1 cellular context compared by ENCODE assay signal in the genomic region with DNA sequence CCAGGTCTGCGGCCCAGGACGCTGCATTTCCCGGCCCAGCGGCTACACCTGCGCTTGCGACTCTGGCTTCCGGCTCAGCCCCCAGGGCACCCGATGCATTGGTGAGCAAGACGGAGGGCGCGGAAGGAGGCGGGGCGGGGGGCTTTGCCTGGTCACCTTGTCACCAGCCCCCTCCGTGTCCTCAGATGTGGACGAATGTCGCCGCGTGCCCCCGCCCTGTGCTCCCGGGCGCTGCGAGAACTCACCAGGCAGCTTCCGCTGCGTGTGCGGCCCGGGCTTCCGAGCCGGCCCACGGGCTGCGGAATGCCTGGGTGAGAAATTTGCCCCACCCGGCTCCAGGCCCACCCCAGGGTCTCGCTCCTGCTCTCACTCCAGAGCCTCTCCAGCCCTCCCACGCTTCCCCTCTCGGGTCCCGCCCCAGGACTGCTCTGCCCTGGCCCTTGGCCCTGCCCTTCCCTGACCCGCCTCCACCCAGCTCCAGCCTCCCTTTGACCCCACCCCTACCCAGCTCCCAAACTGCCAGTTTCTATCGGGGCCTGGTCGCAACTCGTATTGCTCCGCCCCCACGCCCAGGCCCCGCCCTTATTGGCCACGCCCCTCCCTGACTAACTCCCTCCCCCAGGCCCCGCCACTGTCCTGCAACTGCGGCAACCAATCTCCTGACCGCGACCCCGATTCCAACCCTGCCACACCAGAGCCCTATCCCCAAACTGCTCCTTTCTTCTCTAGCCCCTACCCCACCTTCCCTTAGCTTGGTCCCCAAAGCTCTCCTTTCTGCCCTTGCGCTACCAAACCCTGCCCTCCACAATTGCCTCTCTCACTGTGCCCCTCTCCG.
A peak's percentile ranks its signal among the peaks of the same experiment; 100 is the strongest.
TF ChIP-seq lines count a peak whose summit lies in the region.

No MANE protein-coding gene starts in this region.

TF ChIP-seq in HEK293, 187 proteins besides CTCF, POLR2A, EP300 and RAD21 (continued from another document and continues in another):
- TF ChIP-seq, protein P1, sequence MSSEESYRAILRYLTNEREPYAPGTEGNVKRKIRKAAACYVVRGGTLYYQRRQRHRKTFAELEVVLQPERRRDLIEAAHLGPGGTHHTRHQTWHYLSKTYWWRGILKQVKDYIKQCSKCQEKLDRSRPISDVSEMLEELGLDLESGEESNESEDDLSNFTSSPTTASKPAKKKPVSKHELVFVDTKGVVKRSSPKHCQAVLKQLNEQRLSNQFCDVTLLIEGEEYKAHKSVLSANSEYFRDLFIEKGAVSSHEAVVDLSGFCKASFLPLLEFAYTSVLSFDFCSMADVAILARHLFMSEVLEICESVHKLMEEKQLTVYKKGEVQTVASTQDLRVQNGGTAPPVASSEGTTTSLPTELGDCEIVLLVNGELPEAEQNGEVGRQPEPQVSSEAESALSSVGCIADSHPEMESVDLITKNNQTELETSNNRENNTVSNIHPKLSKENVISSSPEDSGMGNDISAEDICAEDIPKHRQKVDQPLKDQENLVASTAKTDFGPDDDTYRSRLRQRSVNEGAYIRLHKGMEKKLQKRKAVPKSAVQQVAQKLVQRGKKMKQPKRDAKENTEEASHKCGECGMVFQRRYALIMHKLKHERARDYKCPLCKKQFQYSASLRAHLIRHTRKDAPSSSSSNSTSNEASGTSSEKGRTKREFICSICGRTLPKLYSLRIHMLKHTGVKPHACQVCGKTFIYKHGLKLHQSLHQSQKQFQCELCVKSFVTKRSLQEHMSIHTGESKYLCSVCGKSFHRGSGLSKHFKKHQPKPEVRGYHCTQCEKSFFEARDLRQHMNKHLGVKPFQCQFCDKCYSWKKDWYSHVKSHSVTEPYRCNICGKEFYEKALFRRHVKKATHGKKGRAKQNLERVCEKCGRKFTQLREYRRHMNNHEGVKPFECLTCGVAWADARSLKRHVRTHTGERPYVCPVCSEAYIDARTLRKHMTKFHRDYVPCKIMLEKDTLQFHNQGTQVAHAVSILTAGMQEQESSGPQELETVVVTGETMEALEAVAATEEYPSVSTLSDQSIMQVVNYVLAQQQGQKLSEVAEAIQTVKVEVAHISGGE (tag by site-specific recombination; conservative IDR thresholded peaks at IDR 0.05; ENCODE audit: low read depth), result peak; percentile 57; the same call in 1 of the 2 replicates
- TF ChIP-seq SALL2 (tag by site-specific recombination; IDR thresholded peaks at IDR 0.05; ENCODE audit: borderline replicate concordance), result no peak
- TF ChIP-seq ZNF140 (tag by site-specific recombination; IDR thresholded peaks at IDR 0.05), result no peak
- TF ChIP-seq ZNF2 (tag by site-specific recombination; IDR thresholded peaks at IDR 0.05), result peak; percentile 83
- peak; percentile 49; the same call in 1 of the 2 replicates for TF ChIP-seq ZNF335 (tag by site-specific recombination; conservative IDR thresholded peaks at IDR 0.05)
- TF ChIP-seq, protein P2, sequence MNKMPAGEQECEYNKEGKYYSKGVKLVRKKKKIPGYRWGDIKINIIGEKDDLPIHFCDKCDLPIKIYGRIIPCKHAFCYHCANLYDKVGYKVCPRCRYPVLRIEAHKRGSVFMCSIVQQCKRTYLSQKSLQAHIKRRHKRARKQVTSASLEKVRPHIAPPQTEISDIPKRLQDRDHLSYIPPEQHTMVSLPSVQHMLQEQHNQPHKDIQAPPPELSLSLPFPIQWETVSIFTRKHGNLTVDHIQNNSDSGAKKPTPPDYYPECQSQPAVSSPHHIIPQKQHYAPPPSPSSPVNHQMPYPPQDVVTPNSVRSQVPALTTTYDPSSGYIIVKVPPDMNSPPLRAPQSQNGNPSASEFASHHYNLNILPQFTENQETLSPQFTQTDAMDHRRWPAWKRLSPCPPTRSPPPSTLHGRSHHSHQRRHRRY (tag by site-specific recombination; IDR thresholded peaks at IDR 0.05), result peak; percentile 61; the same call in 1 of the 2 replicates
- TF ChIP-seq, protein P3, sequence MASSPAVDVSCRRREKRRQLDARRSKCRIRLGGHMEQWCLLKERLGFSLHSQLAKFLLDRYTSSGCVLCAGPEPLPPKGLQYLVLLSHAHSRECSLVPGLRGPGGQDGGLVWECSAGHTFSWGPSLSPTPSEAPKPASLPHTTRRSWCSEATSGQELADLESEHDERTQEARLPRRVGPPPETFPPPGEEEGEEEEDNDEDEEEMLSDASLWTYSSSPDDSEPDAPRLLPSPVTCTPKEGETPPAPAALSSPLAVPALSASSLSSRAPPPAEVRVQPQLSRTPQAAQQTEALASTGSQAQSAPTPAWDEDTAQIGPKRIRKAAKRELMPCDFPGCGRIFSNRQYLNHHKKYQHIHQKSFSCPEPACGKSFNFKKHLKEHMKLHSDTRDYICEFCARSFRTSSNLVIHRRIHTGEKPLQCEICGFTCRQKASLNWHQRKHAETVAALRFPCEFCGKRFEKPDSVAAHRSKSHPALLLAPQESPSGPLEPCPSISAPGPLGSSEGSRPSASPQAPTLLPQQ (tag by site-specific recombination; IDR thresholded peaks at IDR 0.05), result no peak
- TF ChIP-seq ZNF169 (tag by site-specific recombination; IDR thresholded peaks at IDR 0.05), result peak; percentile 83; the same call in 1 of the 2 replicates
- TF ChIP-seq BCL11A (tag by site-specific recombination; IDR thresholded peaks at IDR 0.05; ENCODE audit: low read depth), result peak; percentile 85
- TF ChIP-seq ZNF292 (tag by site-specific recombination; IDR thresholded peaks at IDR 0.05; ENCODE audit: borderline replicate concordance, low read depth), result no peak
- TF ChIP-seq ZNF157 (tag by site-specific recombination; IDR thresholded peaks at IDR 0.05), result no peak
- TF ChIP-seq SP3 (tag by site-specific recombination; IDR thresholded peaks at IDR 0.05), result peak; percentile 99
- TF ChIP-seq ZNF10 (tag by site-specific recombination; IDR thresholded peaks at IDR 0.05), result no peak; the same call in 1 of the 2 replicates
- TF ChIP-seq ZNF76 (tag by site-specific recombination; IDR thresholded peaks at IDR 0.05; ENCODE audit: borderline replicate concordance, low read depth), result peak; percentile 31; the same call in 1 of the 2 replicates
- TF ChIP-seq ZNF843 (tag by site-specific recombination; IDR thresholded peaks at IDR 0.05), result peak; percentile 34; the same call in 1 of the 2 replicates
- TF ChIP-seq, protein P4, sequence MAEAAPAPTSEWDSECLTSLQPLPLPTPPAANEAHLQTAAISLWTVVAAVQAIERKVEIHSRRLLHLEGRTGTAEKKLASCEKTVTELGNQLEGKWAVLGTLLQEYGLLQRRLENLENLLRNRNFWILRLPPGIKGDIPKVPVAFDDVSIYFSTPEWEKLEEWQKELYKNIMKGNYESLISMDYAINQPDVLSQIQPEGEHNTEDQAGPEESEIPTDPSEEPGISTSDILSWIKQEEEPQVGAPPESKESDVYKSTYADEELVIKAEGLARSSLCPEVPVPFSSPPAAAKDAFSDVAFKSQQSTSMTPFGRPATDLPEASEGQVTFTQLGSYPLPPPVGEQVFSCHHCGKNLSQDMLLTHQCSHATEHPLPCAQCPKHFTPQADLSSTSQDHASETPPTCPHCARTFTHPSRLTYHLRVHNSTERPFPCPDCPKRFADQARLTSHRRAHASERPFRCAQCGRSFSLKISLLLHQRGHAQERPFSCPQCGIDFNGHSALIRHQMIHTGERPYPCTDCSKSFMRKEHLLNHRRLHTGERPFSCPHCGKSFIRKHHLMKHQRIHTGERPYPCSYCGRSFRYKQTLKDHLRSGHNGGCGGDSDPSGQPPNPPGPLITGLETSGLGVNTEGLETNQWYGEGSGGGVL (tag by site-specific recombination; IDR thresholded peaks at IDR 0.05), result peak; percentile 92
- TF ChIP-seq, protein P5, sequence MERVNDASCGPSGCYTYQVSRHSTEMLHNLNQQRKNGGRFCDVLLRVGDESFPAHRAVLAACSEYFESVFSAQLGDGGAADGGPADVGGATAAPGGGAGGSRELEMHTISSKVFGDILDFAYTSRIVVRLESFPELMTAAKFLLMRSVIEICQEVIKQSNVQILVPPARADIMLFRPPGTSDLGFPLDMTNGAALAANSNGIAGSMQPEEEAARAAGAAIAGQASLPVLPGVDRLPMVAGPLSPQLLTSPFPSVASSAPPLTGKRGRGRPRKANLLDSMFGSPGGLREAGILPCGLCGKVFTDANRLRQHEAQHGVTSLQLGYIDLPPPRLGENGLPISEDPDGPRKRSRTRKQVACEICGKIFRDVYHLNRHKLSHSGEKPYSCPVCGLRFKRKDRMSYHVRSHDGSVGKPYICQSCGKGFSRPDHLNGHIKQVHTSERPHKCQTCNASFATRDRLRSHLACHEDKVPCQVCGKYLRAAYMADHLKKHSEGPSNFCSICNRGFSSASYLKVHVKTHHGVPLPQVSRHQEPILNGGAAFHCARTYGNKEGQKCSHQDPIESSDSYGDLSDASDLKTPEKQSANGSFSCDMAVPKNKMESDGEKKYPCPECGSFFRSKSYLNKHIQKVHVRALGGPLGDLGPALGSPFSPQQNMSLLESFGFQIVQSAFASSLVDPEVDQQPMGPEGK (tag by site-specific recombination; IDR thresholded peaks at IDR 0.05), result peak; percentile 95
- TF ChIP-seq EGR2 (tag by site-specific recombination; IDR thresholded peaks at IDR 0.05; ENCODE audit: low read depth), result peak; percentile 91
- TF ChIP-seq KLF9 (tag by site-specific recombination; IDR thresholded peaks at IDR 0.05; ENCODE audit: low read depth), result peak; percentile 98
- TF ChIP-seq, protein P6, sequence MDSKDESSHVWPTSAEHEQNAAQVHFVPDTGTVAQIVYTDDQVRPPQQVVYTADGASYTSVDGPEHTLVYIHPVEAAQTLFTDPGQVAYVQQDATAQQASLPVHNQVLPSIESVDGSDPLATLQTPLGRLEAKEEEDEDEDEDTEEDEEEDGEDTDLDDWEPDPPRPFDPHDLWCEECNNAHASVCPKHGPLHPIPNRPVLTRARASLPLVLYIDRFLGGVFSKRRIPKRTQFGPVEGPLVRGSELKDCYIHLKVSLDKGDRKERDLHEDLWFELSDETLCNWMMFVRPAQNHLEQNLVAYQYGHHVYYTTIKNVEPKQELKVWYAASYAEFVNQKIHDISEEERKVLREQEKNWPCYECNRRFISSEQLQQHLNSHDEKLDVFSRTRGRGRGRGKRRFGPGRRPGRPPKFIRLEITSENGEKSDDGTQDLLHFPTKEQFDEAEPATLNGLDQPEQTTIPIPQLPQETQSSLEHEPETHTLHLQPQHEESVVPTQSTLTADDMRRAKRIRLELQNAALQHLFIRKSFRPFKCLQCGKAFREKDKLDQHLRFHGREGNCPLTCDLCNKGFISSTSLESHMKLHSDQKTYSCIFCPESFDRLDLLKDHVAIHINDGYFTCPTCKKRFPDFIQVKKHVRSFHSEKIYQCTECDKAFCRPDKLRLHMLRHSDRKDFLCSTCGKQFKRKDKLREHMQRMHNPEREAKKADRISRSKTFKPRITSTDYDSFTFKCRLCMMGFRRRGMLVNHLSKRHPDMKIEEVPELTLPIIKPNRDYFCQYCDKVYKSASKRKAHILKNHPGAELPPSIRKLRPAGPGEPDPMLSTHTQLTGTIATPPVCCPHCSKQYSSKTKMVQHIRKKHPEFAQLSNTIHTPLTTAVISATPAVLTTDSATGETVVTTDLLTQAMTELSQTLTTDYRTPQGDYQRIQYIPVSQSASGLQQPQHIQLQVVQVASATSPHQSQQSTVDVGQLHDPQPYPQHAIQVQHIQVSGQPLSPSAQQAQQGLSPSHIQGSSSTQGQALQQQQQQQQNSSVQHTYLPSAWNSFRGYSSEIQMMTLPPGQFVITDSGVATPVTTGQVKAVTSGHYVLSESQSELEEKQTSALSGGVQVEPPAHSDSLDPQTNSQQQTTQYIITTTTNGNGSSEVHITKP (tag by site-specific recombination; IDR thresholded peaks at IDR 0.05), result peak; percentile 54
- TF ChIP-seq, protein P7, sequence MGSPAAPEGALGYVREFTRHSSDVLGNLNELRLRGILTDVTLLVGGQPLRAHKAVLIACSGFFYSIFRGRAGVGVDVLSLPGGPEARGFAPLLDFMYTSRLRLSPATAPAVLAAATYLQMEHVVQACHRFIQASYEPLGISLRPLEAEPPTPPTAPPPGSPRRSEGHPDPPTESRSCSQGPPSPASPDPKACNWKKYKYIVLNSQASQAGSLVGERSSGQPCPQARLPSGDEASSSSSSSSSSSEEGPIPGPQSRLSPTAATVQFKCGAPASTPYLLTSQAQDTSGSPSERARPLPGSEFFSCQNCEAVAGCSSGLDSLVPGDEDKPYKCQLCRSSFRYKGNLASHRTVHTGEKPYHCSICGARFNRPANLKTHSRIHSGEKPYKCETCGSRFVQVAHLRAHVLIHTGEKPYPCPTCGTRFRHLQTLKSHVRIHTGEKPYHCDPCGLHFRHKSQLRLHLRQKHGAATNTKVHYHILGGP (tag by site-specific recombination; IDR thresholded peaks at IDR 0.05), result no peak
- peak; percentile 28; the same call in 1 of the 2 replicates for TF ChIP-seq ZEB2 (tag by site-specific recombination; IDR thresholded peaks at IDR 0.05)
- TF ChIP-seq TCF7L2 (IDR thresholded peaks at IDR 0.05; ENCODE audit: borderline replicate concordance, low read depth, low read length), result no peak
- no peak for TF ChIP-seq ZNF248 (tag by site-specific recombination; IDR thresholded peaks at IDR 0.05)
- TF ChIP-seq YY2 (tag by site-specific recombination; IDR thresholded peaks at IDR 0.05), result 0 out of 2 replicates have a peak, but pooled peaks have one; percentile 16
- TF ChIP-seq, protein P8, sequence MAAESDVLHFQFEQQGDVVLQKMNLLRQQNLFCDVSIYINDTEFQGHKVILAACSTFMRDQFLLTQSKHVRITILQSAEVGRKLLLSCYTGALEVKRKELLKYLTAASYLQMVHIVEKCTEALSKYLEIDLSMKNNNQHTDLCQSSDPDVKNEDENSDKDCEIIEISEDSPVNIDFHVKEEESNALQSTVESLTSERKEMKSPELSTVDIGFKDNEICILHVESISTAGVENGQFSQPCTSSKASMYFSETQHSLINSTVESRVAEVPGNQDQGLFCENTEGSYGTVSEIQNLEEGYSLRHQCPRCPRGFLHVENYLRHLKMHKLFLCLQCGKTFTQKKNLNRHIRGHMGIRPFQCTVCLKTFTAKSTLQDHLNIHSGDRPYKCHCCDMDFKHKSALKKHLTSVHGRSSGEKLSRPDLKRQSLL (tag by site-specific recombination; IDR thresholded peaks at IDR 0.05), result peak; percentile 94
- TF ChIP-seq SP2 (tag by site-specific recombination; IDR thresholded peaks at IDR 0.05), result peak; percentile 97
- TF ChIP-seq, protein P9, sequence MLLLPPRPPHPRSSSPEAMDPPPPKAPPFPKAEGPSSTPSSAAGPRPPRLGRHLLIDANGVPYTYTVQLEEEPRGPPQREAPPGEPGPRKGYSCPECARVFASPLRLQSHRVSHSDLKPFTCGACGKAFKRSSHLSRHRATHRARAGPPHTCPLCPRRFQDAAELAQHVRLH (tag by site-specific recombination; IDR thresholded peaks at IDR 0.05), result no peak
- no peak for TF ChIP-seq SETDB1 (IDR thresholded peaks at IDR 0.05; ENCODE audit: insufficient read length, low read length)
- TF ChIP-seq ZFP69B (tag by site-specific recombination; IDR thresholded peaks at IDR 0.05), result peak; percentile 36; the same call in 1 of the 2 replicates
- 0 out of 2 replicates have a peak, but pooled peaks have one; percentile 77 for TF ChIP-seq ZFP37 (tag by site-specific recombination; IDR thresholded peaks at IDR 0.05)
